ENCODE assay signal across 8 cellular contexts in genomic region chr5:73565969-73566547, GRCh38. TPM values are rescaled to one million over a fixed set of nuclear protein-coding genes. Genes with fewer than 3 reads are reported as not detected.
DNase-seq lines count a peak whose midpoint lies in the region; ATAC-seq, FAIRE-seq and TF ChIP-seq lines count a peak whose summit lies in the region.

No MANE protein-coding gene starts in this region.

- TF ChIP-seq CTCF in LNCaP clone FGC (IDR thresholded peaks at IDR 0.05; ENCODE audit: control insufficient read depth, extremely low read depth, insufficient read depth) = no peak
- TF ChIP-seq CTCF in osteoblast (IDR thresholded peaks at IDR 0.05; ENCODE audit: extremely low read depth, low read depth, low read length) = no peak

- H3K4me3 ChIP-seq in LNCaP clone FGC (ENCODE audit: low read depth, low read length) (peak overlapping the region; percentile 78), ectodermal cell (ENCODE audit: insufficient read depth, low read depth, low read length) (peak overlapping the region; percentile 65), osteoblast (ENCODE audit: insufficient read depth, low read length) (peak overlapping the region; percentile 76)

- H4K20me1 ChIP-seq in osteoblast (ENCODE audit: insufficient read depth, low read length) = no peaks in the 10 kb centered on the region

- H3K27ac ChIP-seq in ectodermal cell (ENCODE audit: insufficient read depth, low read depth, low read length, poor library complexity, severe bottlenecking) (no peak overlapping the region), osteoblast (ENCODE audit: low read depth, low read length) (peak overlapping the region; percentile 94)

- H3K4me1 ChIP-seq in ectodermal cell (ENCODE audit: control insufficient read depth, insufficient read depth, low read length) (peaks cover 13% of the 10 kb centered on the region), osteoblast (ENCODE audit: insufficient read depth, low read length) (peaks cover 21% of the 10 kb centered on the region)

- no peak for ATAC-seq in HG02798 (IDR thresholded peaks at IDR 0.05; ENCODE audit: poor library complexity, unreplicated experiment)
- ATAC-seq in HG03378 (IDR thresholded peaks at IDR 0.05; ENCODE audit: unreplicated experiment) = no peak

- no peaks in the 10 kb centered on the region for H3K9me3 ChIP-seq in ectodermal cell (ENCODE audit: control insufficient read depth, low read length)
- H3K9me3 ChIP-seq in osteoblast (ENCODE audit: low read depth, low read length) = no peaks in the 10 kb centered on the region

- H3K27me3 ChIP-seq in ectodermal cell (ENCODE audit: control insufficient read depth, insufficient read depth, low read length, poor library complexity, severe bottlenecking) (no peaks in the 10 kb centered on the region), osteoblast (ENCODE audit: insufficient read depth, low read length) (no peaks in the 10 kb centered on the region)

- H3K4me2 ChIP-seq in osteoblast (ENCODE audit: insufficient read depth, low read length) = peak overlapping the region; percentile 83

- H3K36me3 ChIP-seq in ectodermal cell (ENCODE audit: control insufficient read depth, insufficient read depth, low read length) = peaks cover 13% of the 10 kb centered on the region
- peaks cover 17% of the 10 kb centered on the region for H3K36me3 ChIP-seq in osteoblast (ENCODE audit: insufficient read depth, low read length)

- DNase-seq in GM19239 (ENCODE audit: insufficient read length, low spot score) (no peak), LNCaP clone FGC (ENCODE audit: low read depth) (no peak), osteoblast (ENCODE audit: insufficient read length, low spot score, missing footprints) (no peak), UCSD-AML1 (lab: John Stamatoyannopoulos, UW; ENCODE audit: unreplicated experiment) (no peak), DMS153 (lab: John Stamatoyannopoulos, UW) (no peak)

- FAIRE-seq in GM19239 (lab: Jason Lieb, UNC) = peak; percentile 53

- peak overlapping the region; percentile 97 for H2AFZ ChIP-seq in osteoblast (ENCODE audit: low read length)

- whole genome bisulfite sequencing in ectodermal cell, 2 experiments = 1 to 9% methylated on average over 7 to 8 of the region's 8 CpGs

- H3K79me2 ChIP-seq in osteoblast (ENCODE audit: insufficient read depth, low read length) = peaks cover 62% of the 10 kb centered on the region

RNA-seq across cellular contexts. Expression of gene UTP15, which starts 0.5 kb away (rescaled TPM):
- polyA plus RNA-seq in ectodermal cell (2013, experiment 1 of 4) = 21.1 TPM
- polyA plus RNA-seq in ectodermal cell (2013, experiment 2 of 4) = 22.8 TPM
- polyA plus RNA-seq in ectodermal cell (2013, experiment 3 of 4) = 13.0 TPM
- polyA plus RNA-seq in ectodermal cell (2013, experiment 4 of 4) = 14.2 TPM
- total RNA-seq in osteoblast = 20.6 and 24.2 TPM in 2 replicates

RNA-seq across cellular contexts. Expression of gene ANKRA2, which starts 0.6 kb away (rescaled TPM):
- polyA plus RNA-seq in ectodermal cell (2013, experiment 1 of 4) = 33.5 TPM
- polyA plus RNA-seq in ectodermal cell (2013, experiment 2 of 4) = 25.5 TPM
- polyA plus RNA-seq in ectodermal cell (2013, experiment 3 of 4) = 33.2 TPM
- polyA plus RNA-seq in ectodermal cell (2013, experiment 4 of 4) = 38.6 TPM
- total RNA-seq in osteoblast = 25.3 and 36.2 TPM in 2 replicates

RNA-seq across cellular contexts. Expression of gene ARHGEF28, which starts 59.9 kb away (rescaled TPM):
- polyA plus RNA-seq in ectodermal cell (2013, experiment 1 of 4) = 0.24 TPM
- polyA plus RNA-seq in ectodermal cell (2013, experiment 2 of 4) = 0.41 TPM
- 0.59 TPM for polyA plus RNA-seq in ectodermal cell (2013, experiment 3 of 4)
- polyA plus RNA-seq in ectodermal cell (2013, experiment 4 of 4) = 0.36 TPM
- 56.9 and 64.4 TPM in 2 replicates for total RNA-seq in osteoblast
